ENCODE assay signal across 8 cellular contexts in the genomic region with DNA sequence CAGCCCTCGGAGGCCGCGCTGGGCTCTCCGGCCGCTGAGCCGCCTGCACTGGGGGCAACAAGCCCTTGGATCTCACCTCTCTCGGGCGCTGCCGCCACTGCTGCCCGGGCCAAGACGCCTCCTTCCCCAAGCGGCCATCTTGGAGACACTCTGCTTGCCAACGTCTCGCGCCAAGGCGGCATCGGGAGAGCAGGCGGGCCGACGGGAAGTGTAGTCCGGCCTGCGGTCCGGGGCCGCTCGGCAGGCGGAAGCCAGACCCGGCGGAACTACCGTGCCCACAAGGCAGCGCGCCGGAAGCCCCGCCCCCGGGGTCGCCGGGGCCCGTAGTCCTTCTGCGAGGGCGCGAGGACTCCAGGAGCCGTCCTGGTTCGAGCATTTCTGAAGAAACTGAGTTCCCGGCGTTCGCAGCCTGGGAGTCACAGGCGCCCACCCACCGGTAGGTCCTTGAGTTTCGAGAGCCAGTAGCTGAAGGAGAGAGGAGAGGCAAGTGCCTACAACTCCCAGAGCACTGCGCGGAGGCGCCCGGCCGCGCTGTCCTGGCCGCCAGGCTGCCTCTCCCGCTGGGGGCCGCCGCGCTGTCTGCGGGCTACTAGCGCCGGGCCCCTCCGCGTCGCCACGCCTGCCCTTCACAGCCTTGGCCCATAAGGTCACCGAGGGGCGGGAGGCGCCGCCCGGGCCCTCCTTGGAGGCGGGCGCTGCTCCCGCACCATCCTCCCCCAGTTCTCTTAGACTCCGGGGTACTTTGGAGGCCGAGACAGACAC. TPM values are rescaled to one million over a fixed set of nuclear protein-coding genes. Genes with fewer than 3 reads are reported as not detected.
A peak's percentile ranks its signal among the peaks of the same experiment; 100 is the strongest.
DNase-seq lines count a peak whose midpoint lies in the region; ATAC-seq and TF ChIP-seq lines count a peak whose summit lies in the region.

Gene TMEM11 (minus strand): TSS at position 147 of the 762 bp plus-strand sequence. CDS start 9 bp downstream, at position 138.

- no peaks in the 10 kb centered on the region for H3K9me3 Mint-ChIP-seq in type B pancreatic cell

- ATAC-seq in HG02870 (IDR thresholded peaks at IDR 0.05; ENCODE audit: unreplicated experiment) (peak; percentile 79), heart left ventricle (peak; percentile 92 to 96 (median 96))

- no peaks in the 10 kb centered on the region for H3K27me3 Mint-ChIP-seq in type B pancreatic cell

- TF ChIP-seq CTCF in GM13977 (IDR thresholded peaks at IDR 0.05; ENCODE audit: extremely low read depth, insufficient read depth, missing control alignments), result no peak
- peak in 1 of 6 experiments; percentile 10 for TF ChIP-seq CTCF in adrenal gland (IDR thresholded peaks at IDR 0.05)
- peak in 5 of 12 donors; percentile 16 to 42 (median 29) for TF ChIP-seq CTCF in heart left ventricle (IDR thresholded peaks at IDR 0.05)
- TF ChIP-seq CTCF in type B pancreatic cell (conservative IDR thresholded peaks at IDR 0.05), result peak; percentile 43

- WGBS in adrenal gland, 4 donors, result 0 to 3% (median 0%) methylated on average over 3 to 76 of the region's 76 CpGs
- WGBS in heart left ventricle, 4 donors, result 0% methylated on average over 45 to 76 of the region's 76 CpGs

- H3K4me1 ChIP-seq in adrenal gland (replicated peaks in 1 of 2) (peaks cover 23 to 48% of the 10 kb centered on the region in 2 donors), heart left ventricle (peaks cover 6 to 58% (median 49%) of the 10 kb centered on the region in 12 donors)

- H3K36me3 Mint-ChIP-seq in type B pancreatic cell, result no peaks in the 10 kb centered on the region

- H3K36me3 ChIP-seq in adrenal gland (replicated peaks in 1 of 2), result peaks cover 0 to 15% of the 10 kb centered on the region in 2 donors
- peaks cover 0 to 19% (median 12%) of the 10 kb centered on the region in 9 donors for H3K36me3 ChIP-seq in heart left ventricle

- H3K4me3 ChIP-seq in adrenal gland (peak within 1 kb of the TSS; percentile 78 to 99 (median 92)), heart left ventricle (peak within 1 kb of the TSS; percentile 65 to 100 (median 89))

- peak within 1 kb of the TSS; percentile 98 for H3K4me3 Mint-ChIP-seq in type B pancreatic cell

- peak within 1 kb of the TSS; percentile 88 for H3K27ac Mint-ChIP-seq in type B pancreatic cell

- DNase-seq in GM13977 (ENCODE audit: low spot score), result peak; percentile 99
- peak; percentile 96 for DNase-seq in NCI-H146 (lab: John Stamatoyannopoulos, UW)
- DNase-seq in T-helper 1 cell, result peak; percentile 90 to 96 (median 92)
- peak; percentile 95 to 97 (median 96) for DNase-seq in adrenal gland
- DNase-seq in heart left ventricle, result peak; percentile 96 to 99 (median 98)
- DNase-seq in posterior cingulate gyrus, result peak; percentile 89 to 100 (median 97)
- peak; percentile 96 for DNase-seq in type B pancreatic cell (ENCODE audit: extremely low spot score, unreplicated experiment)

- peak within 1 kb of the TSS; percentile 82 to 95 (median 90) for H3K27ac ChIP-seq in adrenal gland
- peak within 1 kb of the TSS; percentile 88 to 99 (median 97) for H3K27ac ChIP-seq in heart left ventricle

- H3K4me1 Mint-ChIP-seq in type B pancreatic cell (ENCODE audit: unreplicated experiment), result peaks cover 38% of the 10 kb centered on the region

- no peaks in the 10 kb centered on the region for H3K9me3 ChIP-seq in adrenal gland (replicated peaks in 1 of 3)
- no peaks in the 10 kb centered on the region for H3K9me3 ChIP-seq in heart left ventricle

- intact Hi-C loops in adrenal gland (cut with DNase I), result loop anchor here in 1 of 2 donors (10.0 kb wide), 1 partner anchor 189 kb away; no protein-coding TSS in a partner anchor
- intact Hi-C loops in heart left ventricle (cut with DNase I), result loop anchor here in 8 of 10 donors (2.0 to 10.0 kb wide), 12 partner anchors 38 to 172 kb away; partner anchors contain the start of genes DHRS7B (in 8 of the 8), NATD1 (in 4 of the 8), USP22 (in 2 of the 8) and MAP2K3 (in 1 of the 8)
- intact Hi-C loops in posterior cingulate gyrus (cut with DNase I), result loop anchor here (1.0 to 10.0 kb wide), 3 partner anchors 39 to 169 kb away; partner anchors contain the start of genes DHRS7B, NATD1 and USP22

- TF ChIP-seq POLR2A in adrenal gland (IDR thresholded peaks at IDR 0.05) (peak; percentile 34 to 43), heart left ventricle (IDR thresholded peaks at IDR 0.05) (peak in 1 of 2 donors; percentile 70)

- H3K27me3 ChIP-seq in adrenal gland (no peaks in the 10 kb centered on the region), heart left ventricle (no peaks in the 10 kb centered on the region)

- in situ Hi-C loops in GM13977 (cut with MboI; ENCODE audit: low pct_unique_long_range_greater_than_20kb, low sequenced_read_pairs, unreplicated experiment), result no loop called here

RNA-seq across cellular contexts. Expression of gene TMEM11, which starts in this region (rescaled TPM):
- total RNA-seq in adrenal gland (10 to 100 TPM; 12.4 to 75.8 (median 21.8) TPM), heart left ventricle (10 to 100 TPM; 23.2 to 46.6 (median 32.0) TPM), type B pancreatic cell (ENCODE audit: low replicate concordance) (28.4 and 33.4 TPM in 2 replicates)
- polyA plus RNA-seq in adrenal gland (10 to 100 TPM; 25.9 to 31.6 (median 28.7) TPM), heart left ventricle (10 to 100 TPM; 59.2 to 59.7 TPM)

Comparison
In these comparisons a context has a peak if more than half of its experiments do, and no peak if none do; other contexts are left out.
1. Peak in every context shown above with its lines: DNase-seq, ATAC-seq, H3K4me3 ChIP-seq and H3K27ac ChIP-seq.